In genomic region chr9:96666653-96667362, GRCh38 we compare ENCODE assay signal across 8 cellular contexts. TPM values are rescaled to one million over a fixed set of nuclear protein-coding genes. Genes with fewer than 3 reads are reported as not detected.
A peak's percentile ranks its signal among the peaks of the same experiment; 100 is the strongest.
DNase-seq lines count a peak whose midpoint lies in the region; ATAC-seq and TF ChIP-seq lines count a peak whose summit lies in the region.
"Not testable (repeated sequence)": the region's sequence is repeated elsewhere in the genome, so short reads cannot be mapped to it uniquely, and the experiment has no call there.

No MANE protein-coding gene starts in this region.

- no CpG with 5 or more reads among the region's 15 CpGs for WGBS in trophoblast cell (ENCODE audit: extremely low coverage, insufficient coverage, insufficient read length)

- DNase-seq in GM13977 (ENCODE audit: low spot score): peak; percentile 79
- DNase-seq in NCI-H2029 treated with DMSO at 0.1 percent for 48 hours (lab: John Stamatoyannopoulos, UW): peak; percentile 57
- DNase-seq in T-helper 17 cell; central memory CD8-positive, alpha-beta T cell (ENCODE audit: low spot score in 2 of 2): not testable (repeated sequence)
- peak; percentile 71 for DNase-seq in hepatic stellate cell (ENCODE audit: low spot score)
- peak; percentile 41 to 85 for DNase-seq in trophoblast cell

- not testable (repeated sequence) for H2BK12ac ChIP-seq in trophoblast cell (ENCODE audit: low read length)

- peak overlapping the region; percentile 85 for H2AFZ ChIP-seq in ACC112 (ENCODE audit: low read length, unreplicated experiment)
- H2AFZ ChIP-seq in trophoblast cell (ENCODE audit: insufficient read depth, low read length, poor library complexity): not testable (repeated sequence)

- H4K12ac ChIP-seq in trophoblast cell (ENCODE audit: low read depth, low read length): not testable (repeated sequence)

- H3K27ac Mint-ChIP-seq in T-helper 17 cell; central memory CD8-positive, alpha-beta T cell (ENCODE audit: low read depth): not testable (repeated sequence)

- not testable (repeated sequence) for H3K4ac ChIP-seq in trophoblast cell (ENCODE audit: low read depth, low read length)

- H3K27ac ChIP-seq in ACC112 (ENCODE audit: low read depth, low read length); trophoblast cell (ENCODE audit: low read depth, low read length): not testable (repeated sequence)

- H2AK5ac ChIP-seq in trophoblast cell (ENCODE audit: low read length): not testable (repeated sequence)

- H3K4me1 ChIP-seq in ACC112 (ENCODE audit: control insufficient read depth, insufficient read depth, low read length, unreplicated experiment); trophoblast cell (ENCODE audit: control insufficient read depth in 1 of 2, insufficient read depth in 2 of 2, low read length in 2 of 2): not testable (repeated sequence)

- in situ Hi-C loops in GM13977 (cut with MboI; ENCODE audit: low pct_unique_long_range_greater_than_20kb, low sequenced_read_pairs, unreplicated experiment): not testable (repeated sequence)

- not testable (repeated sequence) for H3K4me3 Mint-ChIP-seq in T-helper 17 cell; central memory CD8-positive, alpha-beta T cell

- H3K9me3 ChIP-seq in T-helper 17 cell (ENCODE audit: control insufficient read depth, low read length, poor library complexity, severe bottlenecking); trophoblast cell (ENCODE audit: insufficient read depth, low read depth, low read length): not testable (repeated sequence)

- ATAC-seq in HG02759 (IDR thresholded peaks at IDR 0.05; ENCODE audit: unreplicated experiment) (peak; percentile 45), T-helper 17 cell (peak; percentile 71)
- peak; percentile 43 for ATAC-seq in central memory CD8-positive, alpha-beta T cell (replicated peaks; ENCODE audit: extremely low read depth, poor library complexity, severe bottlenecking)

- not testable (repeated sequence) for H3K14ac ChIP-seq in trophoblast cell (ENCODE audit: low read length)

- not testable (repeated sequence) for H4K91ac ChIP-seq in trophoblast cell (ENCODE audit: low read depth, low read length)

- not testable (repeated sequence) for H3K9ac ChIP-seq in trophoblast cell (ENCODE audit: low read length)

- not testable (repeated sequence) for H3K9me3 Mint-ChIP-seq in central memory CD8-positive, alpha-beta T cell

- not testable (repeated sequence) for H3K27me3 ChIP-seq in ACC112 (ENCODE audit: insufficient read depth, low read length); trophoblast cell (ENCODE audit: insufficient read depth, low read length)

- not testable (repeated sequence) for H3K4me2 ChIP-seq in trophoblast cell (ENCODE audit: low read length)

- H3K79me2 ChIP-seq in ACC112 (ENCODE audit: control insufficient read depth, insufficient read depth, low read length, unreplicated experiment); trophoblast cell (ENCODE audit: control insufficient read depth, insufficient read depth, low read length, poor library complexity): not testable (repeated sequence)

- peak; percentile 51 for TF ChIP-seq CTCF in GM13977 (IDR thresholded peaks at IDR 0.05; ENCODE audit: extremely low read depth, insufficient read depth, missing control alignments)

- H3K23ac ChIP-seq in trophoblast cell (ENCODE audit: low read length): not testable (repeated sequence)

- H3K36me3 Mint-ChIP-seq in T-helper 17 cell (ENCODE audit: low read depth); central memory CD8-positive, alpha-beta T cell (ENCODE audit: insufficient read depth): not testable (repeated sequence)

- H3K36me3 ChIP-seq in ACC112 (ENCODE audit: insufficient read depth, low read length); trophoblast cell (ENCODE audit: control insufficient read depth in 1 of 2, insufficient read depth in 2 of 2, low read length in 2 of 2): not testable (repeated sequence)

- H3K18ac ChIP-seq in trophoblast cell (ENCODE audit: low read length): not testable (repeated sequence)

- H2BK120ac ChIP-seq in trophoblast cell (ENCODE audit: insufficient read depth, low read length, poor library complexity): not testable (repeated sequence)

- not testable (repeated sequence) for H3K79me1 ChIP-seq in trophoblast cell (ENCODE audit: low read length)

- H4K8ac ChIP-seq in trophoblast cell (ENCODE audit: low read depth, low read length): not testable (repeated sequence)

- H3K27me3 Mint-ChIP-seq in T-helper 17 cell: peaks cover 18% of the 10 kb centered on the region
- H3K27me3 Mint-ChIP-seq in central memory CD8-positive, alpha-beta T cell: not testable (repeated sequence)

- H3K4me1 Mint-ChIP-seq in T-helper 17 cell; central memory CD8-positive, alpha-beta T cell: not testable (repeated sequence)

- H3K4me3 ChIP-seq in ACC112 (ENCODE audit: low read depth, low read length); trophoblast cell (ENCODE audit: low read depth, low read length): not testable (repeated sequence)

- not testable (repeated sequence) for H2BK5ac ChIP-seq in trophoblast cell (ENCODE audit: low read depth, low read length, poor library complexity)

RNA-seq across cellular contexts. Expression of gene PRXL2C, which starts 11.7 kb away (rescaled TPM):
- total RNA-seq in T-helper 17 cell: 10 to 100 TPM; 21.1 to 25.8 TPM
- polyA plus RNA-seq in trophoblast cell (2013): 6.6 and 7.1 TPM in 2 replicates

RNA-seq across cellular contexts. Expression of gene CDC14B, which starts 47.2 kb away (rescaled TPM):
- total RNA-seq in T-helper 17 cell: 10 to 100 TPM in 1 of 2 donors, 1 to 10 TPM in 1; 5.9 to 16.4 TPM
- polyA plus RNA-seq in trophoblast cell (2013): 18.9 and 20.1 TPM in 2 replicates
